In the genomic region with DNA sequence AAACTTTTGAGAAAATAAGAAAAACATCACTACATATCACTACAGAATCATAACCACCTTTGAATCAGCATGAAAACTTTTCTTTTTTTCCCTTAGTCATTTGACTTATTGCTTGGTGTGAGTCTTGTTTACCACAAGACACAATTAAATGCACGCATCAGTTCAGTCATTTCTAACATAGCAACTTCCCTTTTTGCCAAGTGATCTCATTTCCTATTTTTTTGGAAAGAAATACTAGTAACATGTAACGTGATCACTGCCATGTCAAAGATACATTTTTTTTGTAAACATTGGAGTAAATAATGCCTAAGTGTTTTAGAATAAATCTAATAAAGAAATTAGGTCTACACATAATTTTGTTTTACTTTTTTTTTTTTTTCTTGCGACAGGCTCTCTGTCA, we compare ENCODE assay signal across 1 cellular context.
TF ChIP-seq lines count a peak whose summit lies in the region.

No MANE protein-coding gene starts in this region.

TF ChIP-seq in SK-N-SH, 30 proteins besides CTCF, POLR2A, EP300 and RAD21 (continued from another document):
- TF ChIP-seq, protein P1, sequence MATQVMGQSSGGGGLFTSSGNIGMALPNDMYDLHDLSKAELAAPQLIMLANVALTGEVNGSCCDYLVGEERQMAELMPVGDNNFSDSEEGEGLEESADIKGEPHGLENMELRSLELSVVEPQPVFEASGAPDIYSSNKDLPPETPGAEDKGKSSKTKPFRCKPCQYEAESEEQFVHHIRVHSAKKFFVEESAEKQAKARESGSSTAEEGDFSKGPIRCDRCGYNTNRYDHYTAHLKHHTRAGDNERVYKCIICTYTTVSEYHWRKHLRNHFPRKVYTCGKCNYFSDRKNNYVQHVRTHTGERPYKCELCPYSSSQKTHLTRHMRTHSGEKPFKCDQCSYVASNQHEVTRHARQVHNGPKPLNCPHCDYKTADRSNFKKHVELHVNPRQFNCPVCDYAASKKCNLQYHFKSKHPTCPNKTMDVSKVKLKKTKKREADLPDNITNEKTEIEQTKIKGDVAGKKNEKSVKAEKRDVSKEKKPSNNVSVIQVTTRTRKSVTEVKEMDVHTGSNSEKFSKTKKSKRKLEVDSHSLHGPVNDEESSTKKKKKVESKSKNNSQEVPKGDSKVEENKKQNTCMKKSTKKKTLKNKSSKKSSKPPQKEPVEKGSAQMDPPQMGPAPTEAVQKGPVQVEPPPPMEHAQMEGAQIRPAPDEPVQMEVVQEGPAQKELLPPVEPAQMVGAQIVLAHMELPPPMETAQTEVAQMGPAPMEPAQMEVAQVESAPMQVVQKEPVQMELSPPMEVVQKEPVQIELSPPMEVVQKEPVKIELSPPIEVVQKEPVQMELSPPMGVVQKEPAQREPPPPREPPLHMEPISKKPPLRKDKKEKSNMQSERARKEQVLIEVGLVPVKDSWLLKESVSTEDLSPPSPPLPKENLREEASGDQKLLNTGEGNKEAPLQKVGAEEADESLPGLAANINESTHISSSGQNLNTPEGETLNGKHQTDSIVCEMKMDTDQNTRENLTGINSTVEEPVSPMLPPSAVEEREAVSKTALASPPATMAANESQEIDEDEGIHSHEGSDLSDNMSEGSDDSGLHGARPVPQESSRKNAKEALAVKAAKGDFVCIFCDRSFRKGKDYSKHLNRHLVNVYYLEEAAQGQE (IDR thresholded peaks at IDR 0.05; ENCODE audit: low read depth, low read length) = no peak
- TF ChIP-seq POLR2AphosphoS5 (IDR thresholded peaks at IDR 0.05; ENCODE audit: low read depth, low read length) = no peak
- TF ChIP-seq, protein P2, sequence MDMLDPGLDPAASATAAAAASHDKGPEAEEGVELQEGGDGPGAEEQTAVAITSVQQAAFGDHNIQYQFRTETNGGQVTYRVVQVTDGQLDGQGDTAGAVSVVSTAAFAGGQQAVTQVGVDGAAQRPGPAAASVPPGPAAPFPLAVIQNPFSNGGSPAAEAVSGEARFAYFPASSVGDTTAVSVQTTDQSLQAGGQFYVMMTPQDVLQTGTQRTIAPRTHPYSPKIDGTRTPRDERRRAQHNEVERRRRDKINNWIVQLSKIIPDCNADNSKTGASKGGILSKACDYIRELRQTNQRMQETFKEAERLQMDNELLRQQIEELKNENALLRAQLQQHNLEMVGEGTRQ (IDR thresholded peaks at IDR 0.05; ENCODE audit: borderline replicate concordance, low read depth, low read length) = no peak
